Comparison of ENCODE assay signal across 22 cellular contexts in genomic region chr1:81432089-81432488, GRCh38.
DNase-seq lines count a peak whose midpoint lies in the region; ATAC-seq and TF ChIP-seq lines count a peak whose summit lies in the region.
"Had no signal": no experiment of that assay in that cellular context is flagged by ENCODE, and none has a peak within 500 bp of the region (broad histone marks: within the 10 kb centered on the region; RNA-seq: fewer than 3 reads in every experiment).

No MANE protein-coding gene starts in this region.

- peak overlapping the region in 10 of 12 donors; percentile 18 to 78 (median 62) for H3K27ac ChIP-seq in heart left ventricle
- H3K27ac ChIP-seq in endodermal cell (ENCODE audit: low read depth, low read length): peak overlapping the region; percentile 76
- H3K27ac ChIP-seq in lung (ENCODE audit: low read depth in 1 of 2, low read length in 1 of 2): peak overlapping the region; percentile 32 to 45
- peak overlapping the region; percentile 10 to 56 (median 25) for H3K27ac ChIP-seq in stomach
- H3K27ac ChIP-seq: A549, VCaP had no signal

- H3K9me3 ChIP-seq in heart left ventricle (no peaks in the 10 kb centered on the region), endodermal cell (ENCODE audit: control insufficient read depth, low read length) (no peaks in the 10 kb centered on the region), lung (ENCODE audit: control insufficient read depth in 2 of 2, insufficient read depth in 1 of 2, low read length in 1 of 2) (no peaks in the 10 kb centered on the region), stomach (no peaks in the 10 kb centered on the region)
- H3K9me3 ChIP-seq: A549, mucosa of descending colon, sigmoid colon had no signal

- no peak overlapping the region for H3K27ac Mint-ChIP-seq in endodermal cell
- H3K27ac Mint-ChIP-seq: effector memory CD8-positive, alpha-beta T cell had no signal

- TF ChIP-seq POLR2A in heart left ventricle (IDR thresholded peaks at IDR 0.05): no peak
- no peak for TF ChIP-seq POLR2A in stomach (IDR thresholded peaks at IDR 0.05)

- no peak for TF ChIP-seq EP300 in stomach (IDR thresholded peaks at IDR 0.05)

- H3K36me3 ChIP-seq in heart left ventricle (no peaks in the 10 kb centered on the region), endodermal cell (ENCODE audit: control insufficient read depth, insufficient read depth, low read length) (no peaks in the 10 kb centered on the region), lung (ENCODE audit: control insufficient read depth in 2 of 2, insufficient read depth in 2 of 2, low read length in 2 of 2) (no peaks in the 10 kb centered on the region), stomach (no peaks in the 10 kb centered on the region)
- H3K36me3 ChIP-seq: sigmoid colon had no signal

- no peaks in the 10 kb centered on the region for H3K9me3 Mint-ChIP-seq in endodermal cell

- H3K4me1 Mint-ChIP-seq in endodermal cell: peaks cover 48% of the 10 kb centered on the region

- no peak overlapping the region for H3K4me3 ChIP-seq in heart left ventricle
- no peak overlapping the region for H3K4me3 ChIP-seq in endodermal cell (ENCODE audit: low read length)
- H3K4me3 ChIP-seq in lung: no peak overlapping the region
- no peak overlapping the region for H3K4me3 ChIP-seq in stomach
- H3K4me3 ChIP-seq: A549, mucosa of descending colon, sigmoid colon had no signal

- H3K9ac ChIP-seq in endodermal cell (ENCODE audit: extremely low read depth, low read length, poor library complexity, severe bottlenecking): no peak overlapping the region

- H3K4me3 Mint-ChIP-seq in endodermal cell: no peak overlapping the region
- H3K4me3 Mint-ChIP-seq: effector memory CD8-positive, alpha-beta T cell had no signal

- ATAC-seq in heart left ventricle: peak in 1 of 4 donors; percentile 44
- ATAC-seq in lung (ENCODE audit: insufficient read depth, low FRiP score): no peak
- no peak for ATAC-seq in GM18520 (IDR thresholded peaks at IDR 0.05; ENCODE audit: unreplicated experiment)
- ATAC-seq: A549; effector memory CD8-positive, alpha-beta T cell; mucosa of descending colon had no signal

- no peaks in the 10 kb centered on the region for H3K27me3 ChIP-seq in heart left ventricle
- no peaks in the 10 kb centered on the region for H3K27me3 ChIP-seq in endodermal cell (ENCODE audit: control insufficient read depth, insufficient read depth, low read length, poor library complexity, severe bottlenecking)
- no peaks in the 10 kb centered on the region for H3K27me3 ChIP-seq in lung (ENCODE audit: control insufficient read depth, insufficient read depth)
- no peaks in the 10 kb centered on the region for H3K27me3 ChIP-seq in stomach
- H3K27me3 ChIP-seq: sigmoid colon had no signal

- DNase-seq in heart left ventricle: no peak
- DNase-seq in cardiac septum (ENCODE audit: low spot score): no peak
- DNase-seq in endodermal cell: no peak
- DNase-seq in lung (ENCODE audit: low spot score): no peak
- DNase-seq in stomach: no peak
- no peak for DNase-seq in activated T-cell treated with anti-CD3 and anti-CD28 coated beads for 4 hours
- no peak for DNase-seq in SW480 (ENCODE audit: low spot score)
- DNase-seq: activated CD4-positive, alpha-beta T cell treated with anti-CD3 and anti-CD28 coated beads, Interleukin-2, amount 50 U/mL, for 4 hours; activated gamma-delta T cell treated with Interleukin-2 at 50 U/mL for 16 hours; C1 segment of cervical spinal cord; cerebellar nuclear complex; effector memory CD8-positive, alpha-beta T cell; HCEC 1CT; mucosa of descending colon; NCI-H524 treated with DMSO at 0.1 percent for 48 hours; SHP77 treated with DMSO at 0.1 percent for 48 hours; sigmoid colon; stimulated activated CD4-positive, alpha-beta T cell treated with anti-CD3 and anti-CD28 coated beads, Interleukin-2, amount 100 ng/mL, for 24 hours; T-helper 2 cell had no signal

- no peaks in the 10 kb centered on the region for H3K27me3 Mint-ChIP-seq in endodermal cell (ENCODE audit: insufficient read depth)
- H3K27me3 Mint-ChIP-seq: effector memory CD8-positive, alpha-beta T cell had no signal

- H3K4me1 ChIP-seq in heart left ventricle (peaks cover 0 to 47% (median 11%) of the 10 kb centered on the region in 12 donors), endodermal cell (ENCODE audit: control insufficient read depth, insufficient read depth, low read length) (no peaks in the 10 kb centered on the region), lung (ENCODE audit: control insufficient read depth in 2 of 2, insufficient read depth in 2 of 2, low read length in 2 of 2) (peaks cover 0 to 2% of the 10 kb centered on the region in 2 donors), stomach (peaks cover 0 to 7% (median 2%) of the 10 kb centered on the region in 4 donors)
- H3K4me1 ChIP-seq: A549, sigmoid colon had no signal

- no peaks in the 10 kb centered on the region for H3K36me3 Mint-ChIP-seq in endodermal cell (ENCODE audit: low read depth)

- 54 to 64% (median 58%) methylated on average over 4 of the region's 4 CpGs for WGBS in heart left ventricle, 4 donors
- 35 to 65% methylated on average over 3 to 4 of the region's 4 CpGs for WGBS in endodermal cell (ENCODE audit: insufficient coverage in 1 of 2, insufficient read length in 1 of 2), 2 experiments
- 71 to 82% methylated on average over 4 of the region's 4 CpGs for WGBS in lung, 2 donors
- WGBS in stomach, 5 donors: 53 to 67% (median 63%) methylated on average over 4 of the region's 4 CpGs

- intact Hi-C loops in heart left ventricle (cut with DNase I) (loop anchor here in 3 of 10 donors (5.0 to 10.0 kb wide), 2 partner anchors 40 to 113 kb away; no protein-coding TSS in a partner anchor), cardiac septum (cut with DNase I) (no loop called here), stomach (cut with DNase I; ENCODE audit: low total_unique reads) (no loop called here)

- no peak for TF ChIP-seq CTCF in heart left ventricle (IDR thresholded peaks at IDR 0.05)
- no peak for TF ChIP-seq CTCF in endodermal cell (conservative IDR thresholded peaks at IDR 0.05)
- no peak for TF ChIP-seq CTCF in lung (IDR thresholded peaks at IDR 0.05; ENCODE audit: control extremely low read depth, extremely low read depth)
- no peak for TF ChIP-seq CTCF in stomach (IDR thresholded peaks at IDR 0.05)

Comparison
In these comparisons a context has a peak if more than half of its experiments do, and no peak if none do; other contexts are left out.
1. H3K27ac ChIP-seq: peak in every context shown above with its lines; median percentile 76 in endodermal cell; 62 in heart left ventricle; 38 in lung; 25 in stomach.